12 cellular contexts compared by ENCODE assay signal in the genomic region with DNA sequence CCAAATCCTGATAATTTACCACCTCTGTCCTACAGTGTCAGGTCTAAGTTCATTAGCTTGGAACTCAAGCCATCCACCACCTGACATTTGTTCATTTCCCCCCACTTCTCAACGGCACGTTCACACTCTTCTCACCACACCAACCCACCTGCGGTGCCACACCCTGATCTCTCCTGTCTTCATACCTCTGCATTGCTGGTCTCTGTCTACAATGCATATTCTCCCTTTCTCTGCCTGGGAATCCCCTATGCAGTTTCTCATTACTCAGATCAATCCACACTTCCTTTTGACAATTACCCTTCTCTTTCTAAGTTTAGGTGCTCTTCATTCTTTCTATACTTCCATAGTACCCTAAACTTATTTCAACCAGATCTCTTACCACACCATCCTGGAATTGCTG. TPM values are rescaled to one million over a fixed set of nuclear protein-coding genes. Genes with fewer than 3 reads are reported as not detected.
A peak's percentile ranks its signal among the peaks of the same experiment; 100 is the strongest.
DNase-seq lines count a peak whose midpoint lies in the region; ATAC-seq and TF ChIP-seq lines count a peak whose summit lies in the region.
"Had no signal": no experiment of that assay in that cellular context is flagged by ENCODE, and none has a peak within 500 bp of the region (broad histone marks: within the 10 kb centered on the region; RNA-seq: fewer than 3 reads in every experiment).

No MANE protein-coding gene starts in this region.

- H3K36me3 Mint-ChIP-seq in activated naive CD4-positive, alpha-beta T cell treated with anti-CD3 and anti-CD28 coated beads for 36 hours (ENCODE audit: low read depth): no peaks in the 10 kb centered on the region
- H3K36me3 Mint-ChIP-seq in stimulated activated naive B cell treated with anti-CD40 and anti-IgM and Interleukin-4, amounts not matched to agents 10 μg/mL and 1 μg/mL and 100 μg/mL, for 72 hours: no peaks in the 10 kb centered on the region
- H3K36me3 Mint-ChIP-seq: immature natural killer cell had no signal

- peak; percentile 42 for DNase-seq in activated naive CD4-positive, alpha-beta T cell treated with anti-CD3 and anti-CD28 coated beads for 36 hours
- DNase-seq in activated naive CD4-positive, alpha-beta T cell treated with anti-CD3 and anti-CD28 coated beads, Interleukin-2, amount 50 U/mL, for 16 hours: no peak
- peak; percentile 55 for DNase-seq in GM20000 (ENCODE audit: low spot score)
- peak; percentile 7 for DNase-seq in stimulated activated naive B cell treated with anti-CD40 and anti-IgM and Interleukin-4, amounts not matched to agents 10 μg/mL and 1 μg/mL and 100 μg/mL, for 72 hours
- DNase-seq in DMS53 (lab: John Stamatoyannopoulos, UW): no peak
- no peak for DNase-seq in NCI-H187 (lab: John Stamatoyannopoulos, UW)
- DNase-seq: activated effector memory CD4-positive, alpha-beta T cell treated with anti-CD3 and anti-CD28 coated beads, Interleukin-2, amount 50 U/mL, for 16 hours; immature natural killer cell; pancreas; SK-N-SH had no signal

- no peak overlapping the region for H3K27ac Mint-ChIP-seq in activated naive CD4-positive, alpha-beta T cell treated with anti-CD3 and anti-CD28 coated beads for 36 hours
- H3K27ac Mint-ChIP-seq in stimulated activated naive B cell treated with anti-CD40 and anti-IgM and Interleukin-4, amounts not matched to agents 10 μg/mL and 1 μg/mL and 100 μg/mL, for 72 hours: no peak overlapping the region
- H3K27ac Mint-ChIP-seq: immature natural killer cell had no signal

- H3K9me3 Mint-ChIP-seq in activated naive CD4-positive, alpha-beta T cell treated with anti-CD3 and anti-CD28 coated beads for 36 hours: no peaks in the 10 kb centered on the region
- no peaks in the 10 kb centered on the region for H3K9me3 Mint-ChIP-seq in stimulated activated naive B cell treated with anti-CD40 and anti-IgM and Interleukin-4, amounts not matched to agents 10 μg/mL and 1 μg/mL and 100 μg/mL, for 72 hours
- H3K9me3 Mint-ChIP-seq: immature natural killer cell had no signal

- no peak overlapping the region for H3K4me3 Mint-ChIP-seq in activated naive CD4-positive, alpha-beta T cell treated with anti-CD3 and anti-CD28 coated beads for 36 hours
- H3K4me3 Mint-ChIP-seq in stimulated activated naive B cell treated with anti-CD40 and anti-IgM and Interleukin-4, amounts not matched to agents 10 μg/mL and 1 μg/mL and 100 μg/mL, for 72 hours: no peak overlapping the region
- H3K4me3 Mint-ChIP-seq: immature natural killer cell had no signal

- peaks cover 10% of the 10 kb centered on the region for H3K4me1 Mint-ChIP-seq in activated naive CD4-positive, alpha-beta T cell treated with anti-CD3 and anti-CD28 coated beads for 36 hours (ENCODE audit: low read depth)
- H3K4me1 Mint-ChIP-seq in stimulated activated naive B cell treated with anti-CD40 and anti-IgM and Interleukin-4, amounts not matched to agents 10 μg/mL and 1 μg/mL and 100 μg/mL, for 72 hours: peaks cover 10 to 11% of the 10 kb centered on the region in 2 donors
- H3K4me1 Mint-ChIP-seq: immature natural killer cell had no signal

- peak; percentile 64 for ATAC-seq in HG03521 (IDR thresholded peaks at IDR 0.05; ENCODE audit: unreplicated experiment)
- peak; percentile 91 to 97 for ATAC-seq in stimulated activated naive B cell treated with anti-CD40 and anti-IgM and Interleukin-4, amounts not matched to agents 10 μg/mL and 1 μg/mL and 100 μg/mL, for 72 hours (replicated peaks)
- no peak for ATAC-seq in HG02970 (IDR thresholded peaks at IDR 0.05; ENCODE audit: low FRiP score, unreplicated experiment)
- ATAC-seq: pancreas had no signal

- intact Hi-C loops in activated naive CD4-positive, alpha-beta T cell treated with anti-CD3 and anti-CD28 coated beads for 36 hours (cut with micrococcal nuclease): loop anchor here (2.0 to 5.0 kb wide), 4 partner anchors 20 to 217 kb away; partner anchors contain the start of genes EMSY, GVQW3, THAP12 and WNT11

- TF ChIP-seq CTCF in GM20000 (IDR thresholded peaks at IDR 0.05; ENCODE audit: extremely low read depth, missing control alignments): no peak

- H3K27me3 Mint-ChIP-seq in activated naive CD4-positive, alpha-beta T cell treated with anti-CD3 and anti-CD28 coated beads for 36 hours (ENCODE audit: low read depth): peaks cover 10% of the 10 kb centered on the region
- H3K27me3 Mint-ChIP-seq in stimulated activated naive B cell treated with anti-CD40 and anti-IgM and Interleukin-4, amounts not matched to agents 10 μg/mL and 1 μg/mL and 100 μg/mL, for 72 hours: peaks cover 0 to 15% of the 10 kb centered on the region in 2 donors

- CTCF ChIA-PET in activated naive CD4-positive, alpha-beta T cell treated with anti-CD3 and anti-CD28 coated beads for 36 hours (lab: Charles Lee): no interaction called here

RNA-seq across cellular contexts. Expression of gene EMSY, which starts 20.4 kb away (rescaled TPM):
- total RNA-seq in activated naive CD4-positive, alpha-beta T cell treated with anti-CD3 and anti-CD28 coated beads for 36 hours: 10 to 100 TPM; 23.2 to 26.7 TPM

RNA-seq across cellular contexts. Expression of gene GVQW3, which starts 43.3 kb away (rescaled TPM):
- 1 to 10 TPM; 1.7 to 2.1 TPM for total RNA-seq in activated naive CD4-positive, alpha-beta T cell treated with anti-CD3 and anti-CD28 coated beads for 36 hours

RNA-seq across cellular contexts. Expression of gene THAP12, which starts 43.4 kb away (rescaled TPM):
- total RNA-seq in activated naive CD4-positive, alpha-beta T cell treated with anti-CD3 and anti-CD28 coated beads for 36 hours: 10 to 100 TPM; 39.4 to 40.6 TPM

Comparison
In these comparisons a context has a peak if more than half of its experiments do, and no peak if none do; other contexts are left out.
1. DNase-seq: peak in activated naive CD4-positive, alpha-beta T cell treated with anti-CD3 and anti-CD28 coated beads for 36 hours (single experiment), GM20000 (single experiment) and stimulated activated naive B cell treated with anti-CD40 and anti-IgM and Interleukin-4, amounts not matched to agents 10 μg/mL and 1 μg/mL and 100 μg/mL, for 72 hours (single experiment); none in activated naive CD4-positive, alpha-beta T cell treated with anti-CD3 and anti-CD28 coated beads, Interleukin-2, amount 50 U/mL, for 16 hours (single experiment), DMS53 (single experiment) and NCI-H187 (0 of 2).